ENCODE assay signal across 20 cellular contexts in the genomic region with DNA sequence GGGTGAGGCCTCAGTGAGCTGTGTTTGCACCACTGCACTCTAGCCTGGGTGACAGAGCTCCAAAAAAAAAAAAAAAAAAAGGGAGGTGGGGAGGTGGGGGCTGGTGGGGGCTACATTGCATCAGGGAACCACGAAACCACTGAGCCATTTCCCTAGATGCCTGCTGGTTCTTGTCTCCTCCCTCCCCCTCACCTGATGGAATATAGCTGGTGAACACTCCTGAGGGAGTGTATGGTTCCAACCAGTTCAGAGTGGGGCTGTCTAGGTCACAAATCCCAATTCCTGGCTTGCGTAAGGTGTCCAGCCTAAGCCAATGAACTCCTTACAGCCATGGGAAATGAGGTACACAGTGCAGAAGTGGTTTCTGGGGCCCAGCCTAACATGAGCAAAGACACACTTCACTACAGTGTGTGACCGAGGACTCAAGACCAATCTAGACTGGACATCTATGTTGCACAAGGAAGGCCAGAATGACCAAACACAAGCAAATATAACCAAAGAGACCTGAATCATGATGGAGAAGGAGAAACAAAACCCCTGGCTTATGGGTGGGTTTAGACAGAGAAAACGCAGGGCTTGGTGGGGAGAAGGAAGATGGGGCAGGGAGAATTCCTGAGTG. TPM values are rescaled to one million over a fixed set of nuclear protein-coding genes. Genes with fewer than 3 reads are reported as not detected.
A peak's percentile ranks its signal among the peaks of the same experiment; 100 is the strongest.
DNase-seq lines count a peak whose midpoint lies in the region; ATAC-seq and TF ChIP-seq lines count a peak whose summit lies in the region.
"Had no signal": no experiment of that assay in that cellular context is flagged by ENCODE, and none has a peak within 500 bp of the region (broad histone marks: within the 10 kb centered on the region; RNA-seq: fewer than 3 reads in every experiment).

No MANE protein-coding gene starts in this region.

- peaks cover 16% of the 10 kb centered on the region for H3K27me3 Mint-ChIP-seq in activated CD8-positive, alpha-beta memory T cell treated with anti-CD3 and anti-CD28 coated beads, Interleukin-2, amount 10 ng/mL, durations not matched to agents 7 days and 5 days

- no peaks in the 10 kb centered on the region for H3K36me3 Mint-ChIP-seq in activated CD8-positive, alpha-beta memory T cell treated with anti-CD3 and anti-CD28 coated beads, Interleukin-2, amount 10 ng/mL, durations not matched to agents 7 days and 5 days

- ATAC-seq in activated CD8-positive, alpha-beta memory T cell treated with anti-CD3 and anti-CD28 coated beads, Interleukin-2, amount 10 ng/mL, durations not matched to agents 7 days and 5 days: no peak
- ATAC-seq in upper lobe of right lung (peak; percentile 60), GM21447 (IDR thresholded peaks at IDR 0.05; ENCODE audit: unreplicated experiment) (no peak)
- ATAC-seq: A549, SK-N-SH treated with all-trans-retinoic acid at 6 μM for 48 hours had no signal

- H3K4me3 Mint-ChIP-seq in activated CD8-positive, alpha-beta memory T cell treated with anti-CD3 and anti-CD28 coated beads, Interleukin-2, amount 10 ng/mL, durations not matched to agents 7 days and 5 days: no peak overlapping the region

- H3K27ac Mint-ChIP-seq in activated CD8-positive, alpha-beta memory T cell treated with anti-CD3 and anti-CD28 coated beads, Interleukin-2, amount 10 ng/mL, durations not matched to agents 7 days and 5 days: no peak overlapping the region

- TF ChIP-seq CTCF in NB4 (IDR thresholded peaks at IDR 0.05; ENCODE audit: low read depth, low read length) (no peak), upper lobe of right lung (IDR thresholded peaks at IDR 0.05) (no peak)

- TF ChIP-seq POLR2A in NB4 (IDR thresholded peaks at IDR 0.05; ENCODE audit: extremely low read depth, insufficient read length): no peak

- H3K9me3 ChIP-seq in upper lobe of right lung: no peaks in the 10 kb centered on the region
- H3K9me3 ChIP-seq: A549, Peyer's patch had no signal

- intact Hi-C loops in upper lobe of right lung (cut with DNase I): no loop called here

- peaks cover 4% of the 10 kb centered on the region for H3K9me3 Mint-ChIP-seq in activated CD8-positive, alpha-beta memory T cell treated with anti-CD3 and anti-CD28 coated beads, Interleukin-2, amount 10 ng/mL, durations not matched to agents 7 days and 5 days (ENCODE audit: low read depth)

- CTCF ChIA-PET in activated CD8-positive, alpha-beta memory T cell treated with anti-CD3 and anti-CD28 coated beads, Interleukin-2, amount 10 ng/mL, durations not matched to agents 7 days and 5 days (lab: Charles Lee): no interaction called here

- no peak overlapping the region for H3K27ac ChIP-seq in upper lobe of right lung
- H3K27ac ChIP-seq: A549 had no signal

- H3K4me1 ChIP-seq in upper lobe of right lung: no peaks in the 10 kb centered on the region
- H3K4me1 ChIP-seq: A549 had no signal

- no peaks in the 10 kb centered on the region for H3K36me3 ChIP-seq in upper lobe of right lung
- H3K36me3 ChIP-seq: BLaER1 treated with 17β-estradiol and CSF1 and Interleukin-3, amounts not matched to agents 10 nM and 100 nM; MG63; Peyer's patch had no signal

- H3K4me1 Mint-ChIP-seq in activated CD8-positive, alpha-beta memory T cell treated with anti-CD3 and anti-CD28 coated beads, Interleukin-2, amount 10 ng/mL, durations not matched to agents 7 days and 5 days: no peaks in the 10 kb centered on the region

- no peaks in the 10 kb centered on the region for H3K27me3 ChIP-seq in upper lobe of right lung
- H3K27me3 ChIP-seq: BLaER1 treated with 17β-estradiol and CSF1 and Interleukin-3, amounts not matched to agents 10 nM and 100 nM; Peyer's patch had no signal

- no peak overlapping the region for H3K4me3 ChIP-seq in NB4 (ENCODE audit: low read depth, low read length)
- no peak overlapping the region for H3K4me3 ChIP-seq in upper lobe of right lung
- H3K4me3 ChIP-seq: A549; BLaER1 treated with 17β-estradiol and CSF1 and Interleukin-3, amounts not matched to agents 10 nM and 100 nM; MG63; Peyer's patch had no signal

- DNase-seq in activated CD8-positive, alpha-beta memory T cell treated with anti-CD3 and anti-CD28 coated beads, Interleukin-2, amount 10 ng/mL, durations not matched to agents 7 days and 5 days: peak; percentile 15
- DNase-seq in activated CD8-positive, alpha-beta memory T cell treated with anti-CD3 and anti-CD28 coated beads, Interleukin-2, amount 50 U/mL, for 4 hours: no peak
- DNase-seq in NB4 (ENCODE audit: low read depth) (peak; percentile 82), kidney glomerular epithelial cell (lab: John Stamatoyannopoulos, UW) (peak; percentile 7), upper lobe of right lung (no peak), NCI-H82 (lab: John Stamatoyannopoulos, UW) (no peak), A172 (ENCODE audit: low spot score) (no peak)
- DNase-seq: DMS 273 treated with DMSO at 0.1 percent for 48 hours, GOT3, Karpas-422, MG63, NCI-H1417 treated with DMSO at 0.1 percent for 48 hours, NCI-H2029 treated with DMSO at 0.1 percent for 48 hours, NCI-H510A, Right ventricle myocardium superior had no signal

RNA-seq across cellular contexts. Expression of gene OSBPL11, which starts 39.2 kb away (rescaled TPM):
- 10 to 100 TPM; 13.8 to 16.4 TPM for total RNA-seq in activated CD8-positive, alpha-beta memory T cell treated with anti-CD3 and anti-CD28 coated beads, Interleukin-2, amount 10 ng/mL, durations not matched to agents 7 days and 5 days
- 22.3 TPM for total RNA-seq in upper lobe of right lung
- total RNA-seq in A172 (2014; rRNA removed; shearing (Covaris generic)): 27.1 and 27.7 TPM in 2 replicates

Comparison
In these comparisons a context has a peak if more than half of its experiments do, and no peak if none do; other contexts are left out.
1. DNase-seq: peak in activated CD8-positive, alpha-beta memory T cell treated with anti-CD3 and anti-CD28 coated beads, Interleukin-2, amount 10 ng/mL, durations not matched to agents 7 days and 5 days (single experiment), NB4 (single experiment) and kidney glomerular epithelial cell (single experiment); none in activated CD8-positive, alpha-beta memory T cell treated with anti-CD3 and anti-CD28 coated beads, Interleukin-2, amount 50 U/mL, for 4 hours (single experiment), upper lobe of right lung (single experiment), NCI-H82 (single experiment) and A172 (single experiment).